8 cellular contexts compared by ENCODE assay signal in genomic region chr18:54999016-54999415, GRCh38. TPM values are rescaled to one million over a fixed set of nuclear protein-coding genes. Genes with fewer than 3 reads are reported as not detected.
"Had no signal": no experiment of that assay in that cellular context is flagged by ENCODE, and none has a peak within 500 bp of the region (broad histone marks: within the 10 kb centered on the region; RNA-seq: fewer than 3 reads in every experiment).

No MANE protein-coding gene starts in this region.

- DNase-seq: IMR-90, KBM-7, KG1 had no signal

- FAIRE-seq: HepG2, HTR-8/SVneo, K562 had no signal

- H3K4me3 ChIP-seq: K562 had no signal

- H3K27ac ChIP-seq: HL-60 had no signal

RNA-seq across cellular contexts. Expression of gene CCDC68, which starts 39.8 kb away (rescaled TPM):
- polyA plus RNA-seq: IgD-negative memory B cell had no signal
